Comparison of ENCODE assay signal across 17 cellular contexts in the genomic region with DNA sequence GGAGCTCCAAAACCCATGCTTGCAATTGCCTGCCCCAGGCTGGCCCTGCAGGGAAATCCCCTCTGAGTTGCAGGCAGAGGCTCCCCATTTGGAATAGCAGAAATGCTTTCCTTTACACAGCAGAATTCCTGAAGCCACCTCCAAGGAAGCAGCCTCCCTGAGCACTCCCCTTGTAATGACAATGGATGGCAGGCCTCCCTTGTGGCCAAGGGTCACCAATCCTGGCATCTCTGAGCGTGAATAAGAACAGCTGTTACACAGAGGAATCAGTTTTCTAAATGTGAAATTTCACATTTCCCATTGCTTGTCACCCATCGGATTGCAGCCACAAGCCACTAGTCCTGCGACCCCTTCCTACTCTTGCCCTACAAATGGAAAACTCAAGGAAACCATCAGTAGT.
"Had no signal": no experiment of that assay in that cellular context is flagged by ENCODE, and none has a peak within 500 bp of the region (broad histone marks: within the 10 kb centered on the region; RNA-seq: fewer than 3 reads in every experiment).

No MANE protein-coding gene starts in this region.

- H3K36me3 ChIP-seq: brain microvascular endothelial cell, right atrium auricular region, thyroid gland had no signal

- H3K9me3 ChIP-seq: right atrium auricular region, thyroid gland had no signal

- H3K27me3 ChIP-seq: brain microvascular endothelial cell, right atrium auricular region, thyroid gland had no signal

- H3K4me3 ChIP-seq: right atrium auricular region, thyroid gland had no signal

- FAIRE-seq: colon, TTC549 had no signal

- H3K27ac ChIP-seq: brain microvascular endothelial cell, epithelial cell of prostate, right atrium auricular region, thyroid gland had no signal

- DNase-seq: activated CD4-positive, alpha-beta T cell treated with anti-CD3 and anti-CD28 coated beads, Interleukin-2, amount 10 ng/mL, durations not matched to agents 24 days and 14 days; activated CD8-positive, alpha-beta T cell treated with anti-CD3 and anti-CD28 coated beads for 36 hours; activated naive CD4-positive, alpha-beta T cell treated with Interleukin-2 at 50 U/mL for 16 hours; activated T-cell treated with anti-CD3 and anti-CD28 coated beads, Interleukin-2, amount 50 U/mL, for 1 hour; anterior cingulate cortex; brain microvascular endothelial cell; central memory CD4-positive, alpha-beta T cell; endodermal cell; foreskin melanocyte; hypothalamus; mesenchymal stem cell; stimulated activated CD4-positive, alpha-beta T cell treated with anti-CD3 and anti-CD28 coated beads, Interleukin-2, amount 100 ng/mL, for 48 hours; thyroid gland had no signal
